In genomic region chr6:141413196-141413595, GRCh38 we compare ENCODE assay signal across 19 cellular contexts.
DNase-seq lines count a peak whose midpoint lies in the region; ATAC-seq, FAIRE-seq and TF ChIP-seq lines count a peak whose summit lies in the region.
"Had no signal": no experiment of that assay in that cellular context is flagged by ENCODE, and none has a peak within 500 bp of the region (broad histone marks: within the 10 kb centered on the region; RNA-seq: fewer than 3 reads in every experiment).

No MANE protein-coding gene starts in this region.

- no peaks in the 10 kb centered on the region for H4K20me1 ChIP-seq in osteoblast (ENCODE audit: insufficient read depth, low read length)

- H3K27ac ChIP-seq in cardiac muscle cell = peak overlapping the region; percentile 71
- no peak overlapping the region for H3K27ac ChIP-seq in osteoblast (ENCODE audit: low read depth, low read length)
- H3K27ac ChIP-seq: A549, C4-2B, SK-N-MC had no signal

- DNase-seq in AG20443 (ENCODE audit: low spot score) (peak; percentile 9), NCI-H226 (peak; percentile 54), cardiac muscle cell (ENCODE audit: low read depth in 1 of 2, low spot score in 1 of 2) (peak; percentile 15 to 59), osteoblast (ENCODE audit: insufficient read length, low spot score, missing footprints) (no peak), GM19239 (ENCODE audit: insufficient read length, low spot score) (no peak), urothelium cell line (ENCODE audit: low spot score) (no peak)
- DNase-seq: DND-41, MV-4-11, NCI-H1417, NCI-H1930, NCI-H2171, NCI-H82 had no signal

- TF ChIP-seq CTCF in cardiac muscle cell (IDR thresholded peaks at IDR 0.05; ENCODE audit: low read depth, low read length) = no peak
- TF ChIP-seq CTCF in osteoblast (IDR thresholded peaks at IDR 0.05; ENCODE audit: extremely low read depth, low read depth, low read length) = no peak

- H2AFZ ChIP-seq in osteoblast (ENCODE audit: low read length) = peak overlapping the region; percentile 21

- H3K27me3 ChIP-seq in cardiac muscle cell = no peaks in the 10 kb centered on the region
- no peaks in the 10 kb centered on the region for H3K27me3 ChIP-seq in osteoblast (ENCODE audit: insufficient read depth, low read length)

- no peaks in the 10 kb centered on the region for H3K79me2 ChIP-seq in osteoblast (ENCODE audit: insufficient read depth, low read length)

- H3K36me3 ChIP-seq in cardiac muscle cell (no peaks in the 10 kb centered on the region), osteoblast (ENCODE audit: insufficient read depth, low read length) (no peaks in the 10 kb centered on the region)

- H3K4me1 ChIP-seq in cardiac muscle cell (ENCODE audit: low read depth) (peaks cover 8% of the 10 kb centered on the region), osteoblast (ENCODE audit: insufficient read depth, low read length) (no peaks in the 10 kb centered on the region)
- H3K4me1 ChIP-seq: A549 had no signal

- no peaks in the 10 kb centered on the region for H3K9me3 ChIP-seq in cardiac muscle cell (ENCODE audit: low read depth)
- H3K9me3 ChIP-seq in osteoblast (ENCODE audit: low read depth, low read length) = no peaks in the 10 kb centered on the region
- H3K9me3 ChIP-seq: A549 had no signal

- FAIRE-seq in GM19239 (lab: Jason Lieb, UNC) = no peak
- no peak for FAIRE-seq in urothelium cell line (lab: Jason Lieb, UNC)
- FAIRE-seq: A549, GM12892, H54 had no signal

- H3K4me2 ChIP-seq in osteoblast (ENCODE audit: insufficient read depth, low read length) = no peak overlapping the region
- H3K4me2 ChIP-seq: A549 had no signal

- H3K4me3 ChIP-seq in cardiac muscle cell = no peak overlapping the region
- H3K4me3 ChIP-seq in osteoblast (ENCODE audit: insufficient read depth, low read length) = no peak overlapping the region
- H3K4me3 ChIP-seq: A549, SK-N-MC had no signal

- no peak for ATAC-seq in GM21515 (IDR thresholded peaks at IDR 0.05; ENCODE audit: unreplicated experiment)
- ATAC-seq: A549, Panc1 had no signal

Comparison
In these comparisons a context has a peak if more than half of its experiments do, and no peak if none do; other contexts are left out.
1. DNase-seq: peak in AG20443 (single experiment), NCI-H226 (single experiment) and cardiac muscle cell (2 of 2); none in osteoblast (single experiment), GM19239 (single experiment) and urothelium cell line (single experiment).